ENCODE assay signal across 26 cellular contexts in genomic region chr5:53350991-53351770, GRCh38.
DNase-seq lines count a peak whose midpoint lies in the region; ATAC-seq, FAIRE-seq and TF ChIP-seq lines count a peak whose summit lies in the region.
"Had no signal": no experiment of that assay in that cellular context is flagged by ENCODE, and none has a peak within 500 bp of the region (broad histone marks: within the 10 kb centered on the region; RNA-seq: fewer than 3 reads in every experiment).

No MANE protein-coding gene starts in this region.

- H3K9me1 ChIP-seq in IMR-90 (ENCODE audit: insufficient read depth, low read length), result no peaks in the 10 kb centered on the region
- H3K9me1 ChIP-seq in K562 (ENCODE audit: control insufficient read depth, insufficient read depth, low read length), result no peaks in the 10 kb centered on the region

- peak overlapping the region; percentile 13; the same call in 1 of the 2 replicates for H4K5ac ChIP-seq in IMR-90 (ENCODE audit: low read depth, low read length)

- H3K4me3 ChIP-seq in IMR-90 (ENCODE audit: insufficient read depth, low read depth, low read length) (no peak overlapping the region), K562 (no peak overlapping the region), mesodermal cell (ENCODE audit: extremely low read depth, insufficient read depth, low read length, poor library complexity, severe bottlenecking) (no peak overlapping the region), esophagus squamous epithelium (no peak overlapping the region)
- H3K4me3 ChIP-seq: adrenal gland, gastroesophageal sphincter, ovary, PC-9, testis had no signal

- CTCF ChIA-PET in IMR-90 (lab: Yijun Ruan, JAX) (interaction anchor here (0.6 kb wide), 1 partner anchor 328 kb away, joined by 3 read pairs; no protein-coding TSS in a partner anchor), K562 (lab: Yijun Ruan, JAX; ENCODE audit: low intra/inter-chr PET ratio) (no interaction called here)

- dilution Hi-C loops in IMR-90 (cut with HindIII; ENCODE audit: low sequenced_read_pairs, unreplicated experiment), result no loop called here

- in situ Hi-C loops in IMR-90 (cut with MboI; ENCODE audit: low sequenced_read_pairs), result no loop called here
- in situ Hi-C loops in K562 (cut with MboI), result no loop called here

- peak overlapping the region; percentile 2 for H2BK5ac ChIP-seq in IMR-90 (ENCODE audit: low read depth, low read length, poor library complexity, severe bottlenecking)

- DNase-seq in DMS53 treated with DMSO at 0.1 percent for 48 hours (lab: John Stamatoyannopoulos, UW; ENCODE audit: unreplicated experiment) (peak; percentile 13), IMR-90 (peak; percentile 37), K562 (ENCODE audit: extremely low read depth in 1 of 4, low spot score in 3 of 4) (peak in 2 of 4 experiments; percentile 3 to 18), esophagus squamous epithelium (lab: John Stamatoyannopoulos, UW) (no peak)
- DNase-seq: activated CD4-positive, alpha-beta T cell treated with anti-CD3 and anti-CD28 coated beads, Interleukin-2, amount 50 U/mL, for 4 hours; activated gamma-delta T cell treated with Interleukin-2 at 50 U/mL for 16 hours; activated T-cell treated with anti-CD3 and anti-CD28 coated beads for 4 hours; adrenal gland; CD4-positive, CD25-positive, alpha-beta regulatory T cell; DMS153; erythroblast; H9; naive thymus-derived CD4-positive, alpha-beta T cell; NCI-H1436; ovary; PC-9; T-helper 17 cell; testis had no signal

- H2BK20ac ChIP-seq in IMR-90 (ENCODE audit: low read depth, low read length), result peak overlapping the region; percentile 57; the same call in 1 of the 2 replicates

- TF ChIP-seq CTCF in IMR-90 (conservative IDR thresholded peaks at IDR 0.05; ENCODE audit: low read depth, low read length) (peak; percentile 26; the same call in 1 of the 2 replicates), K562 (IDR thresholded peaks at IDR 0.05 in 2 of 3, conservative IDR thresholded peaks at IDR 0.05 in 1 of 3; ENCODE audit: insufficient read depth in 2 of 3, low read depth in 1 of 3, low read length in 3 of 3) (peak in 2 of 3 experiments; percentile 17 to 32; a peak in 2 of 6 replicates), esophagus squamous epithelium (IDR thresholded peaks at IDR 0.05) (no peak)

- H3K14ac ChIP-seq in IMR-90 (replicated peaks; ENCODE audit: low read depth, low read length), result peak overlapping the region; percentile 6; the same call in 1 of the 2 replicates

- H3K23ac ChIP-seq in IMR-90 (ENCODE audit: low read depth, low read length), result no peak overlapping the region

- TF ChIP-seq EP300 in K562 (IDR thresholded peaks at IDR 0.05; ENCODE audit: low read length), result no peak

- H3K9me3 ChIP-seq in IMR-90 (ENCODE audit: control insufficient read depth, insufficient read depth, low read length) (no peaks in the 10 kb centered on the region; the same call in 1 of the 2 replicates), K562 (replicated peaks; ENCODE audit: control insufficient read depth, insufficient read depth, low read depth, low read length) (no peaks in the 10 kb centered on the region), mesodermal cell (ENCODE audit: control insufficient read depth, low read length) (no peaks in the 10 kb centered on the region), esophagus squamous epithelium (no peaks in the 10 kb centered on the region)
- H3K9me3 ChIP-seq: adrenal gland, gastroesophageal sphincter, ovary, testis had no signal

- TF ChIP-seq RAD21 in IMR-90 (IDR thresholded peaks at IDR 0.05; ENCODE audit: low read length), result peak; percentile 43; the same call in 1 of the 2 replicates
- TF ChIP-seq RAD21 in K562 (CRISPR knock-in tag; conservative IDR thresholded peaks at IDR 0.05 in 1 of 2, IDR thresholded peaks at IDR 0.05 in 1 of 2), result peak in 1 of 2 experiments; percentile 30; a peak in 2 of 4 replicates

- peak overlapping the region; percentile 69 for H3K4ac ChIP-seq in IMR-90 (ENCODE audit: low read depth, low read length)

- intact Hi-C loops in IMR-90 (cut with micrococcal nuclease), result no loop called here
- intact Hi-C loops in K562 (cut with micrococcal nuclease), result no loop called here
- intact Hi-C loops in esophagus squamous epithelium (cut with DNase I), result no loop called here

- H2BK120ac ChIP-seq in IMR-90 (ENCODE audit: low read depth, low read length), result peak overlapping the region; percentile 14

- H3K4me2 ChIP-seq in IMR-90 (ENCODE audit: low read depth, low read length), result no peak overlapping the region
- H3K4me2 ChIP-seq in K562 (ENCODE audit: insufficient read depth, low read length), result no peak overlapping the region
- H3K4me2 ChIP-seq: PC-9 had no signal

- POLR2A ChIA-PET in IMR-90 (lab: Charles Lee; ENCODE audit: unreplicated experiment), result no interaction called here
- POLR2A ChIA-PET in K562 (lab: Yijun Ruan, JAX), result no interaction called here

- WGBS in IMR-90 (ENCODE audit: extremely low coverage in 2 of 2, insufficient read length in 1 of 2), 2 experiments, result no CpG with 5 or more reads among the region's 4 CpGs
- 4% methylated on average over 4 of the region's 4 CpGs for WGBS in K562 (ENCODE audit: insufficient coverage, low coverage, missing lambda C conversion rate)
- WGBS in mesodermal cell (ENCODE audit: insufficient coverage in 2 of 2), 2 experiments, result 84 to 86% methylated on average over 2 to 3 of the region's 4 CpGs
- WGBS in esophagus squamous epithelium, 2 donors, result 92 to 93% methylated on average over 4 of the region's 4 CpGs

- no peak overlapping the region for H3K56ac ChIP-seq in IMR-90 (ENCODE audit: extremely low read depth, insufficient read depth, low read length)

- no TSS peak for BruUV-seq in IMR-90 (replicated peaks; lab: Mats Ljungman, UMichigan)
- BruUV-seq in K562 (replicated peaks; lab: Mats Ljungman, UMichigan), result no TSS peak

- H3K18ac ChIP-seq in IMR-90 (ENCODE audit: low read depth, low read length), result peak overlapping the region; percentile 6; the same call in 1 of the 2 replicates

- H2AK9ac ChIP-seq in IMR-90 (replicated peaks; ENCODE audit: low read depth, low read length, poor library complexity), result no peak overlapping the region

- peaks cover 7% of the 10 kb centered on the region; the same call in 1 of the 2 replicates for H3K4me1 ChIP-seq in IMR-90 (ENCODE audit: control insufficient read depth, insufficient read depth, low read length)
- no peaks in the 10 kb centered on the region for H3K4me1 ChIP-seq in K562 (replicated peaks in 1 of 2; ENCODE audit: control insufficient read depth in 2 of 2, insufficient read depth in 2 of 2, low read length in 2 of 2)
- H3K4me1 ChIP-seq in mesodermal cell (ENCODE audit: control insufficient read depth, insufficient read depth, low read length, poor library complexity, severe bottlenecking), result no peaks in the 10 kb centered on the region
- H3K4me1 ChIP-seq in esophagus squamous epithelium, result peaks cover 0 to 15% (median 0%) of the 10 kb centered on the region in 3 donors
- H3K4me1 ChIP-seq: adrenal gland, testis had no signal

- H2AK5ac ChIP-seq in IMR-90 (ENCODE audit: low read depth, low read length), result peak overlapping the region; percentile 30

- no peaks in the 10 kb centered on the region for H3K79me2 ChIP-seq in K562 (ENCODE audit: control insufficient read depth, insufficient read depth, low read length)

- no peaks in the 10 kb centered on the region for H3K79me1 ChIP-seq in IMR-90 (ENCODE audit: low read depth in 1 of 2, low read length in 2 of 2)

- H3K9ac ChIP-seq in IMR-90 (ENCODE audit: low read depth, low read length) (no peak overlapping the region), K562 (ENCODE audit: insufficient read depth in 1 of 2, low read depth in 2 of 2, low read length in 2 of 2) (no peak overlapping the region)

- peak; percentile 13 for ATAC-seq in IMR-90 (ENCODE audit: low read depth)
- peak; percentile 69 for ATAC-seq in K562
- ATAC-seq in GM18519 (IDR thresholded peaks at IDR 0.05; ENCODE audit: low FRiP score, unreplicated experiment), result no peak
- ATAC-seq in HG02588 (IDR thresholded peaks at IDR 0.05; ENCODE audit: unreplicated experiment), result no peak
- no peak for ATAC-seq in GM21723 (IDR thresholded peaks at IDR 0.05; ENCODE audit: unreplicated experiment)
- ATAC-seq: gastroesophageal sphincter; naive thymus-derived CD4-positive, alpha-beta T cell; sciatic nerve; stimulated activated memory B cell treated with anti-CD40 and anti-IgM and Interleukin-4, amounts not matched to agents 10 μg/mL and 1 μg/mL and 100 μg/mL, for 72 hours; T-helper 17 cell had no signal

- peak overlapping the region; percentile 14; the same call in 1 of the 2 replicates for H4K91ac ChIP-seq in IMR-90 (ENCODE audit: insufficient read depth, low read depth, low read length)

- peak overlapping the region; percentile 6 to 65; a peak in 2 of 4 replicates for H4K8ac ChIP-seq in IMR-90 (ENCODE audit: low read depth in 2 of 2, low read length in 2 of 2)

- TF ChIP-seq POLR2A in IMR-90 (IDR thresholded peaks at IDR 0.05; ENCODE audit: low read depth, low read length), result no peak
- TF ChIP-seq POLR2A in K562 (conservative IDR thresholded peaks at IDR 0.05), result no peak
- no peak for TF ChIP-seq POLR2A in esophagus squamous epithelium (IDR thresholded peaks at IDR 0.05)

- H3K27ac ChIP-seq in IMR-90 (ENCODE audit: insufficient read depth, low read length) (no peak overlapping the region), K562 (ENCODE audit: extremely low read depth, low read depth, low read length) (no peak overlapping the region), mesodermal cell (ENCODE audit: low read depth, low read length, severe bottlenecking) (peak overlapping the region; percentile 50), esophagus squamous epithelium (no peak overlapping the region)
- H3K27ac ChIP-seq: adrenal gland, gastroesophageal sphincter, ovary, PC-9, testis, VCaP had no signal

- no peak overlapping the region for H2AFZ ChIP-seq in IMR-90 (replicated peaks; ENCODE audit: low read length, poor library complexity)
- no peak overlapping the region for H2AFZ ChIP-seq in K562 (ENCODE audit: low read depth, low read length)
- H2AFZ ChIP-seq: PC-9 had no signal

- peak overlapping the region; percentile 48; the same call in 2 of the 3 replicates for H2BK15ac ChIP-seq in IMR-90 (ENCODE audit: low read depth, low read length)

- no peaks in the 10 kb centered on the region for H4K20me1 ChIP-seq in IMR-90 (ENCODE audit: insufficient read depth, low read length)
- H4K20me1 ChIP-seq in K562 (replicated peaks; ENCODE audit: control insufficient read depth, insufficient read depth, low read length), result no peaks in the 10 kb centered on the region

- FAIRE-seq in K562 (lab: Jason Lieb, UNC), result no peak

- H3K36me3 ChIP-seq in IMR-90 (ENCODE audit: control insufficient read depth, insufficient read depth, low read length) (no peaks in the 10 kb centered on the region), K562 (ENCODE audit: control insufficient read depth, insufficient read depth, low read length) (no peaks in the 10 kb centered on the region), mesodermal cell (ENCODE audit: control insufficient read depth, insufficient read depth, low read length) (no peaks in the 10 kb centered on the region), esophagus squamous epithelium (no peaks in the 10 kb centered on the region)
- H3K36me3 ChIP-seq: adrenal gland, gastroesophageal sphincter, ovary had no signal

- H3K27me3 ChIP-seq in IMR-90 (ENCODE audit: control insufficient read depth, insufficient read depth, low read length) (no peaks in the 10 kb centered on the region), K562 (ENCODE audit: control insufficient read depth in 2 of 2, insufficient read depth in 2 of 2, low read length in 2 of 2) (no peaks in the 10 kb centered on the region; a peak in 1 of 5 replicates), esophagus squamous epithelium (no peaks in the 10 kb centered on the region)
- H3K27me3 ChIP-seq: adrenal gland, gastroesophageal sphincter, ovary, testis had no signal

Comparison
In these comparisons a context has a peak if more than half of its experiments do, and no peak if none do; other contexts are left out.
1. ATAC-seq: peak in IMR-90 (single experiment) and K562 (single experiment); none in GM18519 (single experiment), HG02588 (single experiment) and GM21723 (single experiment).
2. CTCF ChIP-seq: peak in IMR-90 (single experiment) and K562 (2 of 3); none in esophagus squamous epithelium (0 of 6).